Comparison of ENCODE assay signal across 17 cellular contexts in genomic region chr3:113684271-113684819, GRCh38.
"Had no signal": no experiment of that assay in that cellular context is flagged by ENCODE, and none has a peak within 500 bp of the region (broad histone marks: within the 10 kb centered on the region; RNA-seq: fewer than 3 reads in every experiment).

No MANE protein-coding gene starts in this region.

- DNase-seq: activated CD4-positive, alpha-beta T cell treated with anti-CD3 and anti-CD28 coated beads, Interleukin-2, amount 50 U/mL, for 1 hour; activated CD8-positive, alpha-beta T cell treated with anti-CD3 and anti-CD28 coated beads, Interleukin-2, amount 10 ng/mL, durations not matched to agents 7 days and 5 days; activated gamma-delta T cell; activated naive CD4-positive, alpha-beta T cell treated with anti-CD3 and anti-CD28 coated beads, Interleukin-2, amount 50 U/mL, for 16 hours; aorta; heart right ventricle; left colon; retina; stimulated activated CD4-positive, alpha-beta T cell treated with anti-CD3 and anti-CD28 coated beads, Interleukin-4, amount 100 ng/mL, for 1 hour; stimulated activated naive CD4-positive, alpha-beta T cell; testis had no signal

- H3K4me1 ChIP-seq: testis, vagina had no signal

- H3K4me3 ChIP-seq: gastroesophageal sphincter, heart right ventricle, testis, vagina had no signal

- H3K27me3 ChIP-seq: gastroesophageal sphincter, heart right ventricle, testis, vagina had no signal

- H3K27ac ChIP-seq: epithelial cell of prostate, gastroesophageal sphincter, heart right ventricle, testis, vagina, VCaP had no signal

- ATAC-seq: activated CD4-positive, CD25-positive, alpha-beta regulatory T cell treated with anti-CD3 and anti-CD28 coated beads, Interleukin-2, amount 50 U/mL, for 24 hours; activated CD8-positive, alpha-beta T cell treated with anti-CD3 and anti-CD28 coated beads, Interleukin-2, amount 10 ng/mL, durations not matched to agents 7 days and 5 days; gastroesophageal sphincter; heart right ventricle; left colon; natural killer cell treated with Interleukin-12 subunit alpha and Interleukin-12 subunit beta and Interleukin-15 and Interleukin-18, amount 100 ng/mL, for 72 hours had no signal

- H3K36me3 ChIP-seq: vagina had no signal

- H3K9me3 ChIP-seq: gastroesophageal sphincter, testis, vagina had no signal
